8 cellular contexts compared by ENCODE assay signal in genomic region chrX:71067079-71067478, GRCh38. TPM values are rescaled to one million over a fixed set of nuclear protein-coding genes. Genes with fewer than 3 reads are reported as not detected.
DNase-seq lines count a peak whose midpoint lies in the region; ATAC-seq and TF ChIP-seq lines count a peak whose summit lies in the region.

No MANE protein-coding gene starts in this region.

- peak overlapping the region; percentile 57 for H3K4me2 ChIP-seq in neuronal stem cell (ENCODE audit: insufficient read depth, low read length, poor library complexity, severe bottlenecking)

- peaks cover 0 to 7% (median 0%) of the 10 kb centered on the region in 3 donors for H3K27me3 Mint-ChIP-seq in CD14-positive monocyte (ENCODE audit: low read depth in 3 of 3)

- peak overlapping the region; percentile 84 for H3K4me3 ChIP-seq in NT2/D1 (ENCODE audit: insufficient read length, low read depth)
- H3K4me3 ChIP-seq in epithelial cell of esophagus (ENCODE audit: low read length), result peak overlapping the region; percentile 71
- peak overlapping the region; percentile 65 to 93 for H3K4me3 ChIP-seq in neuronal stem cell (ENCODE audit: low read length in 2 of 2)

- TF ChIP-seq CTCF in CD14-positive monocyte (IDR thresholded peaks at IDR 0.05) (no peak), epithelial cell of esophagus (IDR thresholded peaks at IDR 0.05; ENCODE audit: insufficient read depth, low read depth, low read length, missing control alignments) (no peak)

- no peaks in the 10 kb centered on the region for H3K4me1 ChIP-seq in NT2/D1 (ENCODE audit: insufficient read depth, insufficient read length)
- H3K4me1 ChIP-seq in neuronal stem cell (ENCODE audit: control insufficient read depth in 2 of 2, insufficient read depth in 1 of 2, low read depth in 1 of 2, low read length in 2 of 2), result no peaks in the 10 kb centered on the region

- intact Hi-C loops in CD14-positive monocyte (cut with micrococcal nuclease), result no loop called here

- peak overlapping the region; percentile 92 to 97 for H3K4me3 Mint-ChIP-seq in CD14-positive monocyte

- no peak overlapping the region for H4K8ac ChIP-seq in neuronal stem cell (ENCODE audit: low read depth, low read length)

- no peak overlapping the region for H2AK5ac ChIP-seq in neuronal stem cell (ENCODE audit: low read depth, low read length)

- no peak overlapping the region for H2BK15ac ChIP-seq in neuronal stem cell (ENCODE audit: low read length)

- H4K91ac ChIP-seq in neuronal stem cell (ENCODE audit: low read depth, low read length, poor library complexity), result no peak overlapping the region

- no peak for ATAC-seq in GM19463 (IDR thresholded peaks at IDR 0.05; ENCODE audit: unreplicated experiment)

- H2BK120ac ChIP-seq in neuronal stem cell (ENCODE audit: low read depth, low read length), result no peak overlapping the region

- DNase-seq in CD14-positive monocyte (ENCODE audit: low spot score) (no peak), NT2/D1 (ENCODE audit: low read depth, low spot score) (no peak), epithelial cell of esophagus (ENCODE audit: low read depth) (no peak), neuronal stem cell (ENCODE audit: low spot score) (no peak), NOMO-1 (lab: John Stamatoyannopoulos, UW; ENCODE audit: unreplicated experiment in 2 of 2) (no peak), SHP77 (lab: John Stamatoyannopoulos, UW) (no peak), SW 1271 (lab: John Stamatoyannopoulos, UW) (no peak)

- peak overlapping the region in 5 of 7 donors; percentile 90 to 98 (median 97) for H3K27ac Mint-ChIP-seq in CD14-positive monocyte

- no peak overlapping the region for H3K18ac ChIP-seq in neuronal stem cell (ENCODE audit: low read length)

- no peaks in the 10 kb centered on the region for H3K27me3 ChIP-seq in NT2/D1 (ENCODE audit: insufficient read depth, insufficient read length)
- no peaks in the 10 kb centered on the region for H3K27me3 ChIP-seq in neuronal stem cell (ENCODE audit: control insufficient read depth in 3 of 3, insufficient read depth in 3 of 3, low read depth in 1 of 3, low read length in 3 of 3)

- no peak overlapping the region for H2BK12ac ChIP-seq in neuronal stem cell (ENCODE audit: low read length)

- H2BK5ac ChIP-seq in neuronal stem cell (ENCODE audit: low read length), result no peak overlapping the region

- H3K36me3 Mint-ChIP-seq in CD14-positive monocyte, result peaks cover 9 to 14% of the 10 kb centered on the region in 2 donors

- H2AFZ ChIP-seq in neuronal stem cell (ENCODE audit: low read length), result peak overlapping the region; percentile 94

- H3K9me3 ChIP-seq in NT2/D1 (ENCODE audit: insufficient read depth, low read length) (no peaks in the 10 kb centered on the region), neuronal stem cell (replicated peaks in 1 of 2; ENCODE audit: control insufficient read depth in 2 of 2, insufficient read depth in 1 of 2, low read depth in 1 of 2, low read length in 2 of 2) (no peaks in the 10 kb centered on the region)

- peaks cover 0 to 6% (median 5%) of the 10 kb centered on the region in 7 donors for H3K9me3 Mint-ChIP-seq in CD14-positive monocyte

- H3K36me3 ChIP-seq in NT2/D1 (ENCODE audit: insufficient read depth, insufficient read length, low read length), result peaks cover 23% of the 10 kb centered on the region
- peaks cover 2 to 6% of the 10 kb centered on the region in 2 donors for H3K36me3 ChIP-seq in neuronal stem cell (replicated peaks in 1 of 2; ENCODE audit: control insufficient read depth in 2 of 2, insufficient read depth in 2 of 2, low read length in 2 of 2)

- H3K14ac ChIP-seq in neuronal stem cell (ENCODE audit: low read length), result no peak overlapping the region

- no CpG with 5 or more reads among the region's 1 CpG for WGBS in neuronal stem cell (ENCODE audit: extremely low coverage in 2 of 2, insufficient read length in 2 of 2, insufficient replicate concordance in 1 of 2), 2 donors

- no peak overlapping the region for H3K27ac ChIP-seq in neuronal stem cell (replicated peaks; ENCODE audit: low read length)

- no peaks in the 10 kb centered on the region for H3K79me1 ChIP-seq in neuronal stem cell (ENCODE audit: low read depth, low read length)

- peak overlapping the region; percentile 90 for H3K9ac ChIP-seq in NT2/D1 (ENCODE audit: insufficient read length, low read depth)
- H3K9ac ChIP-seq in neuronal stem cell (ENCODE audit: low read depth, low read length, poor library complexity), result no peak overlapping the region

- H3K4me1 Mint-ChIP-seq in CD14-positive monocyte, result peaks cover 17% of the 10 kb centered on the region

- H3K23ac ChIP-seq in neuronal stem cell (ENCODE audit: low read depth, low read length, poor library complexity), result no peak overlapping the region

- no peak overlapping the region for H3K4ac ChIP-seq in neuronal stem cell (ENCODE audit: low read length)

RNA-seq across cellular contexts. Expression of gene SNX12, which starts 1.1 kb away (rescaled TPM):
- polyA plus RNA-seq in CD14-positive monocyte, result 1 to 10 TPM; 4.2 to 5.0 TPM
- polyA plus RNA-seq in neuronal stem cell (2013, experiment 1 of 2), result 124 TPM
- polyA plus RNA-seq in neuronal stem cell (2013, experiment 2 of 2), result 123 TPM

RNA-seq across cellular contexts. Expression of gene FOXO4, which starts 28.6 kb away (rescaled TPM):
- polyA plus RNA-seq in CD14-positive monocyte, result 1 to 10 TPM; 1.4 to 1.5 TPM
- polyA plus RNA-seq in neuronal stem cell (2013, experiment 1 of 2), result 8.5 TPM
- polyA plus RNA-seq in neuronal stem cell (2013, experiment 2 of 2), result 7.9 TPM

RNA-seq across cellular contexts. Expression of gene CXorf65, which starts 39.5 kb away (rescaled TPM):
- polyA plus RNA-seq in CD14-positive monocyte, result not detected
- polyA plus RNA-seq in neuronal stem cell (2013, experiment 1 of 2), result not detected
- 0.15 TPM for polyA plus RNA-seq in neuronal stem cell (2013, experiment 2 of 2)

RNA-seq across cellular contexts. Expression of gene IL2RG, which starts 44.3 kb away (rescaled TPM):
- polyA plus RNA-seq in CD14-positive monocyte, result 10 to 100 TPM; 48.3 to 94.5 TPM
- polyA plus RNA-seq in neuronal stem cell (2013, experiment 1 of 2), result 0.10 TPM
- not detected for polyA plus RNA-seq in neuronal stem cell (2013, experiment 2 of 2)

RNA-seq across cellular contexts. Expression of gene MED12, which starts 51.3 kb away (rescaled TPM):
- polyA plus RNA-seq in CD14-positive monocyte, result 1 to 10 TPM; 2.4 to 5.0 TPM
- polyA plus RNA-seq in neuronal stem cell (2013, experiment 1 of 2), result 16.3 TPM
- 16.2 TPM for polyA plus RNA-seq in neuronal stem cell (2013, experiment 2 of 2)
